In the genomic region with DNA sequence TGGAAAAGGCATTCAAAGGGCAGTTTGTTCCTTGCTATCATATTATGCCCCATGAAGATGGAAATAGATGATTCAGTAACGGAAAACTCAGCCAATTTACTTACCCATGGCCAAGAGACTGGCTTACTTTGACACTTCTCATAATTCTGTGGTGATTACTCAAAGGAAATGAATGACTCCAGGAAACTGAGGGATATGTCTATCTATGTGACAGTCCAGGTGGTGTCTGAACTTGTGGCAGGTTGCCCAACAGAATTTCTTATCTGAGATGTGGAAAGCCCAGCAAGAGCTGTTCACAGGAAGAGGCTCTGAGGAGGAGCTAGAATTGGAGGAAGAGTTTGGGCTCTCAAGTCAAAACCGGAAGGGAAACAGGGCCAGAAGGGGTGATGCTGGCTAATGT, we compare ENCODE assay signal across 1 cellular context.
TF ChIP-seq lines count a peak whose summit lies in the region.

No MANE protein-coding gene starts in this region.

TF ChIP-seq in GM23338, 12 proteins besides CTCF, POLR2A, EP300 and RAD21 (continued from another document):
- TF ChIP-seq ZNF462 (CRISPR knock-in tag; IDR thresholded peaks at IDR 0.05) (no peak), POLR2AphosphoS5 (IDR thresholded peaks at IDR 0.05; ENCODE audit: low read depth) (no peak), ETS1 (IDR thresholded peaks at IDR 0.05) (no peak), EZH2phosphoT487 (IDR thresholded peaks at IDR 0.05; ENCODE audit: unreplicated experiment) (no peak), EZH2 (IDR thresholded peaks at IDR 0.05; ENCODE audit: low read depth, unreplicated experiment) (no peak), REST (IDR thresholded peaks at IDR 0.05; ENCODE audit: unreplicated experiment) (no peak), JUNB (IDR thresholded peaks at IDR 0.05; ENCODE audit: unreplicated experiment) (no peak), ZNF331 (CRISPR knock-in tag; IDR thresholded peaks at IDR 0.05; ENCODE audit: low read depth) (no peak), ZNF114 (CRISPR knock-in tag; IDR thresholded peaks at IDR 0.05) (no peak), STAT1 (IDR thresholded peaks at IDR 0.05; ENCODE audit: unreplicated experiment) (no peak), CREB1 (CRISPR knock-in tag; IDR thresholded peaks at IDR 0.05; ENCODE audit: low read depth) (no peak)
